In the genomic region with DNA sequence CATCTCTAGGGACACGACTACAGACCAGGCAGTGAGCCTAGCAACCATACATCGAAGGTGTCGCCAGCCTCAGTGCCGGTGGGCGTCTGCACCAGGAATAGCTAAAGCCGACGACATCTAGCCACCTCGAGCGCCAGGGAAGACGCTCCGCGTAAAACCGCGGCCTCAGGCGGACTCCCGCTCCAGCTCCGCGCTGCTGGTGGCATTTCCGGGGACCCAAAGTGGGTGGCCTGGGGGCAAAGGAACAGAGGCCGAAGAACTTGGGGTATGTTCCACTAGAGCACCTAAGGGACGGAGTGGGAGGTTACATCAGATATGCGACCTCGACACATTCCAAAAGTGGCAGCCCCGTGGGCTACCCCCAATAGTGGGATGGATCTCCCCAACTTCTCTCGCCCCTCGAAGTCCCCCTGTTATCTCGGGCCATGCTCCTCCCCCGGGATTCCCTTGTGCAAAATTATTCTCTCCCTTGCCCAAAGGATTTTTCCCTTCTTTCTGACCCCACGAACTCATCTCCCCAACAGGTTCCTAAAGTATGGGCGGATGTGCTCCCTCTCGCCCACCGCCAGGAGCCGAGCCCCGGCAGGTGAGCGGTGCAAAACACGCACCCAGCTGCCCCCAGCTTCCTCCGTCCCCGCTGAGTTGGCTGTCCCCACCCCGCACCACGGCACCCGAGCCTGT, we compare ENCODE assay signal across 9 cellular contexts. TPM values are rescaled to one million over a fixed set of nuclear protein-coding genes. Genes with fewer than 3 reads are reported as not detected.
DNase-seq lines count a peak whose midpoint lies in the region; ATAC-seq, FAIRE-seq and TF ChIP-seq lines count a peak whose summit lies in the region.
"Had no signal": no experiment of that assay in that cellular context is flagged by ENCODE, and none has a peak within 500 bp of the region (broad histone marks: within the 10 kb centered on the region; RNA-seq: fewer than 3 reads in every experiment).

No MANE protein-coding gene starts in this region.

- peaks cover 2% of the 10 kb centered on the region for H3K36me3 Mint-ChIP-seq in T-helper 17 cell (ENCODE audit: low read depth)

- peaks cover 11% of the 10 kb centered on the region for H3K4me1 ChIP-seq in hepatocyte (ENCODE audit: insufficient read depth)
- peaks cover 30% of the 10 kb centered on the region for H3K4me1 ChIP-seq in skeletal muscle satellite cell (ENCODE audit: control insufficient read depth, insufficient read depth, low read length)

- H3K4me3 ChIP-seq in hepatocyte: peak overlapping the region; percentile 88
- peak overlapping the region; percentile 95 for H3K4me3 ChIP-seq in skeletal muscle satellite cell (ENCODE audit: low read length)

- H3K27me3 Mint-ChIP-seq in T-helper 17 cell: peaks cover 80% of the 10 kb centered on the region

- TF ChIP-seq CTCF in hepatocyte (IDR thresholded peaks at IDR 0.05; ENCODE audit: poor library complexity): no peak

- H3K27ac Mint-ChIP-seq in T-helper 17 cell: no peak overlapping the region

- H3K9ac ChIP-seq in skeletal muscle satellite cell (ENCODE audit: low read depth, low read length): peak overlapping the region; percentile 77

- H3K9me2 ChIP-seq in hepatocyte (replicated peaks; ENCODE audit: insufficient read depth): no peaks in the 10 kb centered on the region

- peak overlapping the region; percentile 94 for H3K4me2 ChIP-seq in hepatocyte
- peak overlapping the region; percentile 95 for H3K4me2 ChIP-seq in skeletal muscle satellite cell (ENCODE audit: low read length)

- no peaks in the 10 kb centered on the region for H4K20me1 ChIP-seq in hepatocyte (ENCODE audit: insufficient read depth, poor library complexity, severe bottlenecking)

- H3K36me3 ChIP-seq in hepatocyte (replicated peaks; ENCODE audit: insufficient read depth, low read depth) (no peaks in the 10 kb centered on the region), skeletal muscle satellite cell (ENCODE audit: insufficient read depth, low read length) (no peaks in the 10 kb centered on the region)

- peak overlapping the region; percentile 48 for H3K27ac ChIP-seq in hepatocyte

- H3K4me3 Mint-ChIP-seq in T-helper 17 cell: peak overlapping the region; percentile 59

- ATAC-seq in T-helper 17 cell: no peak

- H3K79me2 ChIP-seq in hepatocyte: peaks cover 6% of the 10 kb centered on the region

- H2AFZ ChIP-seq in hepatocyte: no peak overlapping the region

- 6% methylated on average over 39 of the region's 41 CpGs for WGBS in hepatocyte (ENCODE audit: low lambda C conversion rate, missing lambda C conversion rate)

- DNase-seq in GM12892 (ENCODE audit: insufficient read length): no peak
- DNase-seq in T-helper 17 cell: no peak
- DNase-seq in hepatocyte (ENCODE audit: low spot score): no peak
- DNase-seq in stimulated activated CD4-positive, alpha-beta T cell treated with anti-CD3 and anti-CD28 coated beads, Interleukin-12 subunit alpha, Interleukin-12 subunit beta, amount 100 ng/mL, for 4 hours: no peak
- DNase-seq in activated CD4-positive, alpha-beta T cell treated with anti-CD3 and anti-CD28 coated beads, Interleukin-2, amount 50 U/mL, for 48 hours: no peak
- no peak for DNase-seq in AML-193 (lab: John Stamatoyannopoulos, UW)
- no peak for DNase-seq in NCI-H2171 (lab: John Stamatoyannopoulos, UW)

- H3K9me3 ChIP-seq in T-helper 17 cell (ENCODE audit: control insufficient read depth, low read length, poor library complexity, severe bottlenecking) (no peaks in the 10 kb centered on the region), hepatocyte (ENCODE audit: low read depth) (no peaks in the 10 kb centered on the region), skeletal muscle satellite cell (replicated peaks; ENCODE audit: low read length) (no peaks in the 10 kb centered on the region)

- H3K27me3 ChIP-seq in hepatocyte (peaks cover 64% of the 10 kb centered on the region), skeletal muscle satellite cell (ENCODE audit: control insufficient read depth, insufficient read depth, low read length) (no peaks in the 10 kb centered on the region)

- peak; percentile 53 for FAIRE-seq in GM12892 (lab: Jason Lieb, UNC)

- peaks cover 12% of the 10 kb centered on the region for H3K4me1 Mint-ChIP-seq in T-helper 17 cell

- TF ChIP-seq POLR2A in GM12892 (IDR thresholded peaks at IDR 0.05; ENCODE audit: low read depth, low read length): no peak

RNA-seq across cellular contexts. Expression of gene KCNMA1, which starts 1.2 kb away (rescaled TPM):
- polyA plus RNA-seq in GM12892 (2012; ENCODE audit: missing spikeins): 31.4 TPM
- total RNA-seq in T-helper 17 cell: under 1 TPM in 1 of 2 donors, not detected in 1; 0.27 TPM
- total RNA-seq in hepatocyte: 26.0 and 42.6 TPM in 2 replicates
- 69.1 and 73.3 TPM in 2 replicates for polyA plus RNA-seq in hepatocyte
- total RNA-seq in skeletal muscle satellite cell (2012; rRNA removed): 34.5 and 72.3 TPM in 2 replicates
- total RNA-seq: activated CD8-positive, alpha-beta memory T cell treated with anti-CD3 and anti-CD28 coated beads for 36 hours had no signal

Comparison
In these comparisons a context has a peak if more than half of its experiments do, and no peak if none do; other contexts are left out.
1. RNA of gene KCNMA1, which starts 1.2 kb away (total RNA-seq): 26.0 to 42.6 TPM in hepatocyte; 0.27 TPM in T-helper 17 cell; every median in the first group is over 10 times any median in the second.